Comparison of ENCODE assay signal across 27 cellular contexts in genomic region chr7:18337425-18337824, GRCh38.
DNase-seq lines count a peak whose midpoint lies in the region; ATAC-seq and TF ChIP-seq lines count a peak whose summit lies in the region.
"Had no signal": no experiment of that assay in that cellular context is flagged by ENCODE, and none has a peak within 500 bp of the region (broad histone marks: within the 10 kb centered on the region; RNA-seq: fewer than 3 reads in every experiment).

No MANE protein-coding gene starts in this region.

- H3K4me2 ChIP-seq in MM.1S (ENCODE audit: low read depth, low read length): peak overlapping the region; percentile 10; the same call in 1 of the 2 replicates

- no peak overlapping the region for H3K27ac ChIP-seq in MM.1S (ENCODE audit: low read length)
- H3K27ac ChIP-seq: Peyer's patch, psoas muscle, SJCRH30, stomach, thyroid gland had no signal

- peaks cover 19% of the 10 kb centered on the region for H3K4me1 Mint-ChIP-seq in stimulated activated naive CD8-positive, alpha-beta T cell treated with anti-CD3 and anti-CD28 coated beads, Interleukin-15, Interleukin-2, amounts not matched to agents 100 ng/mL and 50 ng/mL, for 24 hours (ENCODE audit: low read depth)
- no peaks in the 10 kb centered on the region for H3K4me1 Mint-ChIP-seq in stimulated activated naive CD8-positive, alpha-beta T cell treated with anti-CD3 and anti-CD28 coated beads, Interleukin-15, amount 100 ng/mL, for 72 hours
- no peaks in the 10 kb centered on the region for H3K4me1 Mint-ChIP-seq in osteocyte (ENCODE audit: unreplicated experiment)
- H3K4me1 Mint-ChIP-seq in activated naive CD4-positive, alpha-beta T cell treated with anti-CD3 and anti-CD28 coated beads for 36 hours (ENCODE audit: low read depth): no peaks in the 10 kb centered on the region
- H3K4me1 Mint-ChIP-seq: activated CD4-positive, alpha-beta memory T cell treated with anti-CD3 and anti-CD28 coated beads, Interleukin-2, amount 10 ng/mL, durations not matched to agents 7 days and 5 days had no signal

- CTCF ChIA-PET in activated naive CD4-positive, alpha-beta T cell treated with anti-CD3 and anti-CD28 coated beads for 36 hours (lab: Charles Lee): interaction anchor here (0.7 to 1.0 kb wide), 2 partner anchors 15 to 211 kb away, joined by 3 to 4 read pairs; no protein-coding TSS in a partner anchor

- H3K4me1 ChIP-seq in MM.1S (ENCODE audit: low read length): no peaks in the 10 kb centered on the region
- H3K4me1 ChIP-seq: Caco-2, Peyer's patch, psoas muscle, SJCRH30, stomach, thyroid gland had no signal

- no peak overlapping the region for H3K4me3 ChIP-seq in MM.1S (ENCODE audit: low read length)
- H3K4me3 ChIP-seq: esophagus muscularis mucosa, Peyer's patch, psoas muscle, SJCRH30, stomach, thyroid gland had no signal

- no peak for DNase-seq in stimulated activated naive CD8-positive, alpha-beta T cell treated with anti-CD3 and anti-CD28 coated beads, Interleukin-15, amount 100 ng/mL, for 72 hours
- DNase-seq in MM.1S: no peak
- DNase-seq in left ventricle myocardium superior: no peak
- no peak for DNase-seq in osteocyte (ENCODE audit: extremely low spot score, unreplicated experiment)
- no peak for DNase-seq in activated naive CD4-positive, alpha-beta T cell treated with anti-CD3 and anti-CD28 coated beads for 36 hours
- no peak for DNase-seq in NCI-H345 treated with DMSO at 0.1 percent for 48 hours (lab: John Stamatoyannopoulos, UW; ENCODE audit: unreplicated experiment)
- DNase-seq: activated CD4-positive, alpha-beta memory T cell treated with anti-CD3 and anti-CD28 coated beads, Interleukin-2, amount 10 ng/mL, durations not matched to agents 7 days and 5 days; activated effector memory CD4-positive, alpha-beta T cell treated with Interleukin-2 at 50 U/mL for 16 hours; Caco-2; central memory CD4-positive, alpha-beta T cell; foreskin melanocyte; GDM1; H7; mesenchymal stem cell; NCI-H1092; NCI-H187; NCI-H2171; NCI-H524; Peyer's patch; psoas muscle; SJCRH30; stomach; thyroid gland had no signal

- H3K79me2 ChIP-seq in MM.1S (ENCODE audit: low read length): no peaks in the 10 kb centered on the region

- no peaks in the 10 kb centered on the region for H4K20me1 ChIP-seq in MM.1S (ENCODE audit: insufficient read depth, low read length)

- no peaks in the 10 kb centered on the region for H3K9me2 ChIP-seq in MM.1S (replicated peaks; ENCODE audit: insufficient read depth, low read length)

- no peak overlapping the region for H2AFZ ChIP-seq in MM.1S (ENCODE audit: low read length)

- H3K9ac ChIP-seq in MM.1S (ENCODE audit: low read length): no peak overlapping the region

- H3K27me3 ChIP-seq in MM.1S (replicated peaks; ENCODE audit: insufficient read depth, low read length): no peaks in the 10 kb centered on the region
- H3K27me3 ChIP-seq: esophagus muscularis mucosa, Peyer's patch, SJCRH30, stomach, thyroid gland had no signal

- peak overlapping the region; percentile 33 for H3K4me3 Mint-ChIP-seq in stimulated activated naive CD8-positive, alpha-beta T cell treated with anti-CD3 and anti-CD28 coated beads, Interleukin-15, Interleukin-2, amounts not matched to agents 100 ng/mL and 50 ng/mL, for 24 hours
- no peak overlapping the region for H3K4me3 Mint-ChIP-seq in stimulated activated naive CD8-positive, alpha-beta T cell treated with anti-CD3 and anti-CD28 coated beads, Interleukin-15, amount 100 ng/mL, for 72 hours
- H3K4me3 Mint-ChIP-seq in osteocyte (ENCODE audit: unreplicated experiment): no peak overlapping the region
- no peak overlapping the region for H3K4me3 Mint-ChIP-seq in activated naive CD4-positive, alpha-beta T cell treated with anti-CD3 and anti-CD28 coated beads for 36 hours
- H3K4me3 Mint-ChIP-seq: activated CD4-positive, alpha-beta memory T cell treated with anti-CD3 and anti-CD28 coated beads, Interleukin-2, amount 10 ng/mL, durations not matched to agents 7 days and 5 days had no signal

- no peak for TF ChIP-seq CTCF in MM.1S (IDR thresholded peaks at IDR 0.05; ENCODE audit: low read length)
- no peak for TF ChIP-seq CTCF in osteocyte (IDR thresholded peaks at IDR 0.05)

- H3K9me3 Mint-ChIP-seq in stimulated activated naive CD8-positive, alpha-beta T cell treated with anti-CD3 and anti-CD28 coated beads, Interleukin-15, Interleukin-2, amounts not matched to agents 100 ng/mL and 50 ng/mL, for 24 hours: peaks cover 9% of the 10 kb centered on the region
- H3K9me3 Mint-ChIP-seq in stimulated activated naive CD8-positive, alpha-beta T cell treated with anti-CD3 and anti-CD28 coated beads, Interleukin-15, amount 100 ng/mL, for 72 hours: peaks cover 5 to 6% of the 10 kb centered on the region in 2 donors
- H3K9me3 Mint-ChIP-seq in osteocyte (ENCODE audit: unreplicated experiment): peaks cover 28% of the 10 kb centered on the region
- peaks cover 4% of the 10 kb centered on the region for H3K9me3 Mint-ChIP-seq in activated naive CD4-positive, alpha-beta T cell treated with anti-CD3 and anti-CD28 coated beads for 36 hours

- no peak for ATAC-seq in stimulated activated naive CD8-positive, alpha-beta T cell treated with anti-CD3 and anti-CD28 coated beads, Interleukin-15, amount 100 ng/mL, for 72 hours
- ATAC-seq in left ventricle myocardium superior (peak; percentile 59), HG03439 (IDR thresholded peaks at IDR 0.05; ENCODE audit: unreplicated experiment) (no peak)
- ATAC-seq: activated CD4-positive, CD25-positive, alpha-beta regulatory T cell treated with anti-CD3 and anti-CD28 coated beads, Interleukin-2, amount 50 U/mL, for 24 hours; psoas muscle had no signal

- H3K9me3 ChIP-seq in MM.1S (replicated peaks; ENCODE audit: insufficient read depth, low read length): no peaks in the 10 kb centered on the region
- H3K9me3 ChIP-seq: Caco-2, Peyer's patch, SJCRH30, thyroid gland had no signal

- no peaks in the 10 kb centered on the region for H3K36me3 Mint-ChIP-seq in stimulated activated naive CD8-positive, alpha-beta T cell treated with anti-CD3 and anti-CD28 coated beads, Interleukin-15, Interleukin-2, amounts not matched to agents 100 ng/mL and 50 ng/mL, for 24 hours (ENCODE audit: low read depth)
- H3K36me3 Mint-ChIP-seq in osteocyte (ENCODE audit: unreplicated experiment): peaks cover 11% of the 10 kb centered on the region
- no peaks in the 10 kb centered on the region for H3K36me3 Mint-ChIP-seq in activated naive CD4-positive, alpha-beta T cell treated with anti-CD3 and anti-CD28 coated beads for 36 hours (ENCODE audit: low read depth)

- no peak overlapping the region for H3K27ac Mint-ChIP-seq in stimulated activated naive CD8-positive, alpha-beta T cell treated with anti-CD3 and anti-CD28 coated beads, Interleukin-15, Interleukin-2, amounts not matched to agents 100 ng/mL and 50 ng/mL, for 24 hours
- no peak overlapping the region for H3K27ac Mint-ChIP-seq in stimulated activated naive CD8-positive, alpha-beta T cell treated with anti-CD3 and anti-CD28 coated beads, Interleukin-15, amount 100 ng/mL, for 72 hours
- H3K27ac Mint-ChIP-seq in osteocyte (ENCODE audit: unreplicated experiment): no peak overlapping the region
- H3K27ac Mint-ChIP-seq in activated naive CD4-positive, alpha-beta T cell treated with anti-CD3 and anti-CD28 coated beads for 36 hours: no peak overlapping the region
- H3K27ac Mint-ChIP-seq: activated CD4-positive, alpha-beta memory T cell treated with anti-CD3 and anti-CD28 coated beads, Interleukin-2, amount 10 ng/mL, durations not matched to agents 7 days and 5 days had no signal

- intact Hi-C loops in left ventricle myocardium superior (cut with micrococcal nuclease): no loop called here
- intact Hi-C loops in activated naive CD4-positive, alpha-beta T cell treated with anti-CD3 and anti-CD28 coated beads for 36 hours (cut with micrococcal nuclease): no loop called here

- no peaks in the 10 kb centered on the region for H3F3A ChIP-seq in MM.1S (ENCODE audit: insufficient read depth, low read length)

- H3K36me3 ChIP-seq in MM.1S (replicated peaks; ENCODE audit: insufficient read depth, low read length): no peaks in the 10 kb centered on the region
- H3K36me3 ChIP-seq: esophagus muscularis mucosa, Peyer's patch, SJCRH30, stomach, thyroid gland had no signal

- H3K27me3 Mint-ChIP-seq in stimulated activated naive CD8-positive, alpha-beta T cell treated with anti-CD3 and anti-CD28 coated beads, Interleukin-15, Interleukin-2, amounts not matched to agents 100 ng/mL and 50 ng/mL, for 24 hours: peaks cover 4% of the 10 kb centered on the region
- no peaks in the 10 kb centered on the region for H3K27me3 Mint-ChIP-seq in stimulated activated naive CD8-positive, alpha-beta T cell treated with anti-CD3 and anti-CD28 coated beads, Interleukin-15, amount 100 ng/mL, for 72 hours
- no peaks in the 10 kb centered on the region for H3K27me3 Mint-ChIP-seq in osteocyte (ENCODE audit: unreplicated experiment)
- peaks cover 8% of the 10 kb centered on the region for H3K27me3 Mint-ChIP-seq in activated naive CD4-positive, alpha-beta T cell treated with anti-CD3 and anti-CD28 coated beads for 36 hours (ENCODE audit: low read depth)
